In the genomic region with DNA sequence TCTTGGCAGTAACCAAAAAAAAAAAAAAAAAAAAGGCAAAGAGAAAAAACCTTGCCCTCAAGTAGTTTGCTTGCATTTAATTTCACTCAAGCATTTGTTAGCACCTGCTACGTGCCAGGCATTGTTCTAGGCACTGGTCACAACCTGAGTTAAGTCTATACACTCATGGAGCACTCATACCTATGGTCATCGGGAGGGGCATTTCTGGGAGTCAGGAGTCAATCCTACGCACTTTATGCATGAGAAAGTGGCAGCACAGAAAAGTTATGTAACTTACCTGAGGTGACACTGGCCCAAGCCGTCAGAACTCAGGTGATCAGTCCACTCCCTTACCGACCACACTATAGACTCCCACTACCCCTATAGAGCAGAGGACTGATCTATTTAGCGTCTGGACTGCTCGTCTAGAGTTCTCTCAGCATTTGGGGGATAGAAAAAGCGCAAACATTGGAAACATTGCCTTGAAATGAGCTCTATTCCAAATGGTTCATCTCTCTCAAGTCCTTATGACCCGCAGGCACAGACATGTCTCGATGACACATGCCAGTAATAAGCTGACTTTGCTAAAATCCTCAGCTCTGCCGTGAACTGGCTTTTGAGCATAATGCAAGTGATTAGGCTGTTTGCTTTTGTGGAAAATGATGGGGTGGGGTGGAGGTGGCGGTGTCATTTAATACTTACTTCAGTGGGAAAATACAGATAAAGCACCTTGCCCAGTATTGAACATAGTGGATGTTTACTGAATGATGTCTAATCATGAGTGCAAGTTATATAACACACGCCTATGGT, we compare ENCODE assay signal across 23 cellular contexts.
DNase-seq lines count a peak whose midpoint lies in the region; ATAC-seq and TF ChIP-seq lines count a peak whose summit lies in the region.
"Had no signal": no experiment of that assay in that cellular context is flagged by ENCODE, and none has a peak within 500 bp of the region (broad histone marks: within the 10 kb centered on the region; RNA-seq: fewer than 3 reads in every experiment).

No MANE protein-coding gene starts in this region.

- WGBS in suprapubic skin: 54% methylated on average over 12 of the region's 13 CpGs

- H3K4me3 ChIP-seq in epithelial cell of esophagus (ENCODE audit: low read length): peak overlapping the region; percentile 33
- peak overlapping the region; percentile 11 for H3K4me3 ChIP-seq in suprapubic skin
- H3K4me3 ChIP-seq: colonic mucosa, lung, vagina had no signal

- peak; percentile 6 for DNase-seq in NCI-H2171 treated with DMSO at 0.1 percent for 48 hours (lab: John Stamatoyannopoulos, UW)
- no peak for DNase-seq in NCI-H2171 (lab: John Stamatoyannopoulos, UW)
- DNase-seq in NCI-H2227 (lab: John Stamatoyannopoulos, UW; ENCODE audit: unreplicated experiment): peak; percentile 45
- peak; percentile 94 for DNase-seq in epithelial cell of esophagus (ENCODE audit: low read depth)
- DNase-seq in suprapubic skin (ENCODE audit: low spot score in 2 of 2): no peak
- no peak for DNase-seq in HCEC 1CT
- DNase-seq: 8988T; activated B cell treated with CpG ODN at 0.5 μM for 24 hours; activated CD8-positive, alpha-beta T cell treated with anti-CD3 and anti-CD28 coated beads for 36 hours; activated gamma-delta T cell treated with Interleukin-2 at 50 U/mL for 16 hours; colonic mucosa; COR-L47; HFFc6; hypothalamus; KG1; kidney; MV-4-11; nucleus accumbens had no signal

- TF ChIP-seq EP300 in suprapubic skin (IDR thresholded peaks at IDR 0.05): no peak

- H3K36me3 ChIP-seq in suprapubic skin: no peaks in the 10 kb centered on the region
- H3K36me3 ChIP-seq: colonic mucosa, vagina had no signal

- H3K27me3 ChIP-seq in suprapubic skin: no peaks in the 10 kb centered on the region
- H3K27me3 ChIP-seq: colonic mucosa, vagina had no signal

- ATAC-seq in GM21717 (IDR thresholded peaks at IDR 0.05; ENCODE audit: unreplicated experiment): no peak
- no peak for ATAC-seq in HG02981 (IDR thresholded peaks at IDR 0.05; ENCODE audit: unreplicated experiment)
- ATAC-seq: activated CD8-positive, alpha-beta T cell treated with anti-CD3 and anti-CD28 coated beads for 36 hours; SK-N-SH treated with all-trans-retinoic acid at 6 μM for 48 hours had no signal

- TF ChIP-seq POLR2A in suprapubic skin (IDR thresholded peaks at IDR 0.05): no peak

- H3K9me3 ChIP-seq in suprapubic skin: no peaks in the 10 kb centered on the region
- H3K9me3 ChIP-seq: colonic mucosa, vagina had no signal

- peaks cover 22% of the 10 kb centered on the region for H3K4me1 ChIP-seq in suprapubic skin
- H3K4me1 ChIP-seq: colonic mucosa, vagina had no signal

- peak overlapping the region; percentile 62 for H3K27ac ChIP-seq in suprapubic skin
- H3K27ac ChIP-seq: colonic mucosa, vagina had no signal

- no peak for TF ChIP-seq CTCF in epithelial cell of esophagus (IDR thresholded peaks at IDR 0.05; ENCODE audit: insufficient read depth, low read depth, low read length, missing control alignments)
- no peak for TF ChIP-seq CTCF in suprapubic skin (IDR thresholded peaks at IDR 0.05)

Comparison
In these comparisons a context has a peak if more than half of its experiments do, and no peak if none do; other contexts are left out.
1. DNase-seq: peak in NCI-H2171 treated with DMSO at 0.1 percent for 48 hours (single experiment), NCI-H2227 (single experiment) and epithelial cell of esophagus (single experiment); none in NCI-H2171 (single experiment), suprapubic skin (0 of 2) and HCEC 1CT (single experiment).